ENCODE assay signal across 2 cellular contexts in the genomic region with DNA sequence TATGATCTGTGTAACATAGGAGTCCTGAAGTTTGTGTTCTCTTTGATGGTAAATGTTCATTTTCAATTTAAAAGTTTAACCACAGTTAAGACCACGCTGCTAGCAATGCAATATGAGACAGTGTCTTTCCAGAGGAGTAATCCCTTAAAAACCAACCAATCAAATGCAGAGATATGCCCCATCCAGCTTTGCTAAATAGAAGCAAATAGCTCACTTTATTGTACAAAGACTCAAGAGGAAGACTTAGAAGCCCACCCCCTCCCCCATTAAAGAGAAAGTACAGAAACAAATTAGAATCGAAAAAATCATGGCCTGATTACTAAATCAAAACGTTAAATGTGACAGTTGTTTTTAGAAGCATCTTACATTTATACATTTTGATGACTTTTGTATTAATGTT.
TF ChIP-seq lines count a peak whose summit lies in the region.

No MANE protein-coding gene starts in this region.

TF ChIP-seq in A549, 52 proteins besides CTCF, POLR2A, EP300 and RAD21:
- TF ChIP-seq, protein P1, sequence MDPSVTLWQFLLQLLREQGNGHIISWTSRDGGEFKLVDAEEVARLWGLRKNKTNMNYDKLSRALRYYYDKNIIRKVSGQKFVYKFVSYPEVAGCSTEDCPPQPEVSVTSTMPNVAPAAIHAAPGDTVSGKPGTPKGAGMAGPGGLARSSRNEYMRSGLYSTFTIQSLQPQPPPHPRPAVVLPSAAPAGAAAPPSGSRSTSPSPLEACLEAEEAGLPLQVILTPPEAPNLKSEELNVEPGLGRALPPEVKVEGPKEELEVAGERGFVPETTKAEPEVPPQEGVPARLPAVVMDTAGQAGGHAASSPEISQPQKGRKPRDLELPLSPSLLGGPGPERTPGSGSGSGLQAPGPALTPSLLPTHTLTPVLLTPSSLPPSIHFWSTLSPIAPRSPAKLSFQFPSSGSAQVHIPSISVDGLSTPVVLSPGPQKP (IDR thresholded peaks at IDR 0.05; ENCODE audit: low read depth, low read length) = no peak
- no peak for TF ChIP-seq POLR2AphosphoS2 (conservative IDR thresholded peaks at IDR 0.05; ENCODE audit: low read length)
- TF ChIP-seq RFX5 (IDR thresholded peaks at IDR 0.05) = no peak
- TF ChIP-seq, protein P2, sequence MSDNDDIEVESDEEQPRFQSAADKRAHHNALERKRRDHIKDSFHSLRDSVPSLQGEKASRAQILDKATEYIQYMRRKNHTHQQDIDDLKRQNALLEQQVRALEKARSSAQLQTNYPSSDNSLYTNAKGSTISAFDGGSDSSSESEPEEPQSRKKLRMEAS (IDR thresholded peaks at IDR 0.05) = no peak
- TF ChIP-seq NR3C1 (IDR thresholded peaks at IDR 0.05) = no peak
- no peak for TF ChIP-seq CEBPB (IDR thresholded peaks at IDR 0.05)
- TF ChIP-seq, protein P3, sequence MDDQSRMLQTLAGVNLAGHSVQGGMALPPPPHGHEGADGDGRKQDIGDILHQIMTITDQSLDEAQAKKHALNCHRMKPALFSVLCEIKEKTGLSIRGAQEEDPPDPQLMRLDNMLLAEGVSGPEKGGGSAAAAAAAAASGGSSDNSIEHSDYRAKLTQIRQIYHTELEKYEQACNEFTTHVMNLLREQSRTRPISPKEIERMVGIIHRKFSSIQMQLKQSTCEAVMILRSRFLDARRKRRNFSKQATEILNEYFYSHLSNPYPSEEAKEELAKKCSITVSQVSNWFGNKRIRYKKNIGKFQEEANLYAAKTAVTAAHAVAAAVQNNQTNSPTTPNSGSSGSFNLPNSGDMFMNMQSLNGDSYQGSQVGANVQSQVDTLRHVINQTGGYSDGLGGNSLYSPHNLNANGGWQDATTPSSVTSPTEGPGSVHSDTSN (IDR thresholded peaks at IDR 0.05) = no peak

TF ChIP-seq in GM23338, 12 proteins besides CTCF, POLR2A, EP300 and RAD21 (continued from another document):
- TF ChIP-seq, protein P4, sequence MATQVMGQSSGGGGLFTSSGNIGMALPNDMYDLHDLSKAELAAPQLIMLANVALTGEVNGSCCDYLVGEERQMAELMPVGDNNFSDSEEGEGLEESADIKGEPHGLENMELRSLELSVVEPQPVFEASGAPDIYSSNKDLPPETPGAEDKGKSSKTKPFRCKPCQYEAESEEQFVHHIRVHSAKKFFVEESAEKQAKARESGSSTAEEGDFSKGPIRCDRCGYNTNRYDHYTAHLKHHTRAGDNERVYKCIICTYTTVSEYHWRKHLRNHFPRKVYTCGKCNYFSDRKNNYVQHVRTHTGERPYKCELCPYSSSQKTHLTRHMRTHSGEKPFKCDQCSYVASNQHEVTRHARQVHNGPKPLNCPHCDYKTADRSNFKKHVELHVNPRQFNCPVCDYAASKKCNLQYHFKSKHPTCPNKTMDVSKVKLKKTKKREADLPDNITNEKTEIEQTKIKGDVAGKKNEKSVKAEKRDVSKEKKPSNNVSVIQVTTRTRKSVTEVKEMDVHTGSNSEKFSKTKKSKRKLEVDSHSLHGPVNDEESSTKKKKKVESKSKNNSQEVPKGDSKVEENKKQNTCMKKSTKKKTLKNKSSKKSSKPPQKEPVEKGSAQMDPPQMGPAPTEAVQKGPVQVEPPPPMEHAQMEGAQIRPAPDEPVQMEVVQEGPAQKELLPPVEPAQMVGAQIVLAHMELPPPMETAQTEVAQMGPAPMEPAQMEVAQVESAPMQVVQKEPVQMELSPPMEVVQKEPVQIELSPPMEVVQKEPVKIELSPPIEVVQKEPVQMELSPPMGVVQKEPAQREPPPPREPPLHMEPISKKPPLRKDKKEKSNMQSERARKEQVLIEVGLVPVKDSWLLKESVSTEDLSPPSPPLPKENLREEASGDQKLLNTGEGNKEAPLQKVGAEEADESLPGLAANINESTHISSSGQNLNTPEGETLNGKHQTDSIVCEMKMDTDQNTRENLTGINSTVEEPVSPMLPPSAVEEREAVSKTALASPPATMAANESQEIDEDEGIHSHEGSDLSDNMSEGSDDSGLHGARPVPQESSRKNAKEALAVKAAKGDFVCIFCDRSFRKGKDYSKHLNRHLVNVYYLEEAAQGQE (IDR thresholded peaks at IDR 0.05; ENCODE audit: unreplicated experiment) = no peak
